1 cellular context compared by ENCODE assay signal in genomic region chr11:77589521-77590193, GRCh38.
TF ChIP-seq lines count a peak whose summit lies in the region.

TSS of gene AQP11 (plus strand) at chr11:77589953. CDS start at chr11:77589993, 40 bp downstream.

TF ChIP-seq in IMR-90, 13 proteins besides CTCF, POLR2A, EP300 and RAD21 (continued from another document):
- TF ChIP-seq MAZ (IDR thresholded peaks at IDR 0.05; ENCODE audit: borderline replicate concordance, low read depth, low read length) = peak; percentile 30; the same call in 1 of the 2 replicates
